In the genomic region with DNA sequence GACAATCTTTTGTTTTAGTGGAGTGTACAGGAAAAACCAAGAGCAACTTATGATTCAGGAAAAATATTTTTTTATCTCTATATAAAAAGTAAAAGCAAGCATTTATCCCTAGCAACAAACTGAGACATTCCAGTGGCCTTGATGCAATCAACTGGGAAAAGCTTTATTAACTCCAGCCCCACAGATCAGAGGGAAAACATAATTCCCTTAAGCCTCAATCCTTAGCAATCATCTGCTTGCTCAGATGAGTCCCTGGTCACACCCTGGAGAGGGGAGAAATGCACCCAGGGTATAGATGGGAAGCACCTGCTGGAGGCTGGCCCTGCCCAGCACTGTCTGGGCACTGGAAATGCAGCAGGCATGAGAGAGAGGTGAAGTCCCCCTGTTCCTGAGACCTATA, we compare ENCODE assay signal across 17 cellular contexts.
"Had no signal": no experiment of that assay in that cellular context is flagged by ENCODE, and none has a peak within 500 bp of the region (broad histone marks: within the 10 kb centered on the region; RNA-seq: fewer than 3 reads in every experiment).

No MANE protein-coding gene starts in this region.

- H3K4me1 Mint-ChIP-seq: activated naive CD8-positive, alpha-beta T cell treated with anti-CD3 and anti-CD28 coated beads, Interleukin-2, amount 10 ng/mL, durations not matched to agents 7 days and 5 days; central memory CD8-positive, alpha-beta T cell; memory B cell; natural killer cell; WTC11 had no signal

- H3K4me3 Mint-ChIP-seq: activated CD4-positive, alpha-beta memory T cell treated with anti-CD3 and anti-CD28 coated beads for 36 hours; activated naive CD8-positive, alpha-beta T cell treated with anti-CD3 and anti-CD28 coated beads, Interleukin-2, amount 10 ng/mL, durations not matched to agents 7 days and 5 days; central memory CD8-positive, alpha-beta T cell; memory B cell; natural killer cell; stimulated activated naive B cell treated with anti-CD40 and anti-IgM and Interleukin-4, amounts not matched to agents 10 μg/mL and 1 μg/mL and 100 μg/mL, for 72 hours; T-helper 2 cell treated with Interferon-gamma antibody and Interleukin-4, amounts not matched to agents 5 μg/mL and 100 μg/mL, for 36 hours; WTC11 had no signal

- H3K27ac Mint-ChIP-seq: activated CD4-positive, alpha-beta memory T cell treated with anti-CD3 and anti-CD28 coated beads for 36 hours; activated naive CD8-positive, alpha-beta T cell treated with anti-CD3 and anti-CD28 coated beads, Interleukin-2, amount 10 ng/mL, durations not matched to agents 7 days and 5 days; memory B cell; natural killer cell; stimulated activated naive B cell treated with anti-CD40 and anti-IgM and Interleukin-4, amounts not matched to agents 10 μg/mL and 1 μg/mL and 100 μg/mL, for 72 hours; T-helper 2 cell treated with Interferon-gamma antibody and Interleukin-4, amounts not matched to agents 5 μg/mL and 100 μg/mL, for 36 hours; WTC11 had no signal

- H3K9me3 ChIP-seq: ascending aorta, colonic mucosa, pancreas, spleen, tibial nerve had no signal

- DNase-seq: activated CD4-positive, alpha-beta memory T cell treated with anti-CD3 and anti-CD28 coated beads for 36 hours; activated CD4-positive, alpha-beta T cell treated with anti-CD3 and anti-CD28 coated beads for 4 hours; activated naive CD4-positive, alpha-beta T cell; activated naive CD8-positive, alpha-beta T cell treated with anti-CD3 and anti-CD28 coated beads, Interleukin-2, amount 10 ng/mL, durations not matched to agents 7 days and 5 days; colonic mucosa; natural killer cell; pancreas; spleen; stimulated activated CD4-positive, alpha-beta T cell treated with anti-CD3 and anti-CD28 coated beads, Interleukin-4, amount 100 ng/mL, for 4 hours; stimulated activated naive B cell treated with anti-CD40 and anti-IgM and Interleukin-4, amounts not matched to agents 10 μg/mL and 1 μg/mL and 100 μg/mL, for 72 hours had no signal

- H3K36me3 Mint-ChIP-seq: activated CD4-positive, alpha-beta memory T cell treated with anti-CD3 and anti-CD28 coated beads for 36 hours; activated naive CD8-positive, alpha-beta T cell treated with anti-CD3 and anti-CD28 coated beads, Interleukin-2, amount 10 ng/mL, durations not matched to agents 7 days and 5 days; memory B cell; natural killer cell; stimulated activated naive B cell treated with anti-CD40 and anti-IgM and Interleukin-4, amounts not matched to agents 10 μg/mL and 1 μg/mL and 100 μg/mL, for 72 hours; WTC11 had no signal

- H3K4me1 ChIP-seq: ascending aorta, colonic mucosa, pancreas, spleen, tibial nerve had no signal

- H3K27me3 ChIP-seq: ascending aorta, colonic mucosa, pancreas, spleen, tibial nerve had no signal

- ATAC-seq: pancreas; sciatic nerve; stimulated activated naive B cell treated with anti-CD40 and anti-IgM and Interleukin-4, amounts not matched to agents 10 μg/mL and 1 μg/mL and 100 μg/mL, for 72 hours; WTC11 had no signal

- H3K9me3 Mint-ChIP-seq: activated CD4-positive, alpha-beta memory T cell treated with anti-CD3 and anti-CD28 coated beads for 36 hours; activated naive CD8-positive, alpha-beta T cell treated with anti-CD3 and anti-CD28 coated beads, Interleukin-2, amount 10 ng/mL, durations not matched to agents 7 days and 5 days; memory B cell; stimulated activated naive B cell treated with anti-CD40 and anti-IgM and Interleukin-4, amounts not matched to agents 10 μg/mL and 1 μg/mL and 100 μg/mL, for 72 hours; T-helper 2 cell treated with Interferon-gamma antibody and Interleukin-4, amounts not matched to agents 5 μg/mL and 100 μg/mL, for 36 hours; WTC11 had no signal

- H3K4me3 ChIP-seq: ascending aorta, colonic mucosa, pancreas, spleen, tibial nerve had no signal

- H3K27me3 Mint-ChIP-seq: activated CD4-positive, alpha-beta memory T cell treated with anti-CD3 and anti-CD28 coated beads for 36 hours; activated naive CD8-positive, alpha-beta T cell treated with anti-CD3 and anti-CD28 coated beads, Interleukin-2, amount 10 ng/mL, durations not matched to agents 7 days and 5 days; central memory CD8-positive, alpha-beta T cell; memory B cell had no signal

- H3K36me3 ChIP-seq: ascending aorta, colonic mucosa, pancreas, spleen, tibial nerve had no signal
